Comparison of ENCODE assay signal across 8 cellular contexts in the genomic region with DNA sequence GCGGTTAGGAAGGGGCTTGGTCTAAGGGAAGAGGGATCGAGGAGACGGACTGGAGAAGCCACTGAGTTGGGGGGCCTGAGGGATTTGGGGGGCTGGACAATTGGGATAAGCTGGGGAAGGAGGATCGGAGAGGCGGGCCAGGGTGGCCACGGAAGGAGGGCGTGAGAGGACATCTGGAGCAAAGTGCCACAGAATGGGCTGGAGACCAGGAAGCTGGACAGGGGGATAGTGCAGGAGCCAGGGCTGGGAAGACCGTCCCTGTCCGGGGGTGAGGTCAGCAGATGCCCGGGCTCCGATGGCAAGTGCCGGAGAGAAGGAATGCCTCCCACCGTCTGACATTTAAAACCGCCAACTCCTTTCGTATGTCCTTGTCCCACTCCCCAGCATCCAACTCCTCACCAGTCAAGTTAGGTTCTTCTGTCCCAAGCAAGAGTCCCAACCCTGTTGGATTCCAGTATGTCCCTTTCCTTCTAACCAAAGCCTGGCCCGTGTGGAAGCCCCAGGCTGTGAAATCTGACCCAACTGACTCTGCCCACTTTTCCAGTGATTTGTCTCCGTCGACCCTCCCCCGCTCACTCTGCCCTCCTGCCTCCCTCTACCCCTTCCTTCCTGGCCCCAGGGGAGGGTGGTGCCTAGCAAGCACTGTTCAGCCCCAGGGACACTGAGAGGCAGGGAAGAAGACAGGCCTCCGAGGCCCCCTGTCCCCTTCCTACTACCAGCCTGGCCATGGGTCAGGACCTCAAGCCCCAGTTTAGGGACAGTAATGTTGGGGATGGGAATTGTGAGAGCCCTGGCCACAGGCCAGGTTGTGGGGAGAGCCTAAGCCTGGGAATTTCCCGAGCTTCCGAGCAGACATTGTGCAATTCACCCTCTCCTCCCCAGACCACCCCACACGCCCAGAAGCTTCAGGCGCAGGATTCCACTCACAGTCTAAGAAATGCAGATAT. TPM values are rescaled to one million over a fixed set of nuclear protein-coding genes. Genes with fewer than 3 reads are reported as not detected.
A peak's percentile ranks its signal among the peaks of the same experiment; 100 is the strongest.
DNase-seq lines count a peak whose midpoint lies in the region; ATAC-seq and TF ChIP-seq lines count a peak whose summit lies in the region.

No MANE protein-coding gene starts in this region.

- H3K27ac ChIP-seq in CD4-positive, alpha-beta T cell (ENCODE audit: low read depth, low read length) = no peak overlapping the region
- H3K27ac ChIP-seq in HUES48 (ENCODE audit: low read depth, low read length) (peak overlapping the region; percentile 73), WERI-Rb-1 (peak overlapping the region; percentile 12; the same call in 1 of the 2 replicates)

- H3K4me3 ChIP-seq in HUES48 (ENCODE audit: low read depth, low read length) (peak overlapping the region; percentile 82), WERI-Rb-1 (ENCODE audit: low read depth, low read length) (peak overlapping the region; percentile 66), foreskin fibroblast (ENCODE audit: low read depth in 1 of 2, low read length in 2 of 2) (peak overlapping the region; percentile 58 to 69)

- peaks cover 35% of the 10 kb centered on the region for H3K4me1 ChIP-seq in HUES48 (ENCODE audit: control insufficient read depth, insufficient read depth, low read length)

- CTCF ChIA-PET in CD4-positive, alpha-beta T cell (lab: Charles Lee) = interaction anchor here (0.8 kb wide), 1 partner anchor 72 kb away, joined by 3 read pairs; no protein-coding TSS in a partner anchor

- no peaks in the 10 kb centered on the region for H3K27me3 Mint-ChIP-seq in CD4-positive, alpha-beta T cell

- no peaks in the 10 kb centered on the region for H3K36me3 ChIP-seq in HUES48 (ENCODE audit: control insufficient read depth, insufficient read depth, low read length)
- no peaks in the 10 kb centered on the region for H3K36me3 ChIP-seq in WERI-Rb-1

- no peaks in the 10 kb centered on the region for H3K36me3 Mint-ChIP-seq in CD4-positive, alpha-beta T cell (ENCODE audit: low read depth)

- ATAC-seq in CD4-positive, alpha-beta T cell (ENCODE audit: poor library complexity) = no peak
- peak; percentile 61 for ATAC-seq in omental fat pad (ENCODE audit: low FRiP score)

- intact Hi-C loops in CD4-positive, alpha-beta T cell (cut with DNase I, micrococcal nuclease) = no loop called here

- no peaks in the 10 kb centered on the region for H3K9me3 ChIP-seq in CD4-positive, alpha-beta T cell (ENCODE audit: control insufficient read depth, low read length)
- H3K9me3 ChIP-seq in HUES48 (ENCODE audit: control insufficient read depth, insufficient read depth, low read length) = no peaks in the 10 kb centered on the region
- H3K9me3 ChIP-seq in WERI-Rb-1 (ENCODE audit: severe bottlenecking) = no peaks in the 10 kb centered on the region

- peak overlapping the region; percentile 87 for H3K4me3 Mint-ChIP-seq in CD4-positive, alpha-beta T cell

- DNase-seq in CD4-positive, alpha-beta T cell = no peak
- DNase-seq in WERI-Rb-1 = peak; percentile 34
- peak; percentile 12 to 58 for DNase-seq in foreskin fibroblast
- peak; percentile 35 for DNase-seq in omental fat pad (ENCODE audit: low spot score)
- DNase-seq in activated gamma-delta T cell treated with Interleukin-2 at 50 U/mL for 16 hours = no peak
- DNase-seq in C1 segment of cervical spinal cord (lab: John Stamatoyannopoulos, UW) = no peak
- no peak for DNase-seq in HPDE6-E6E7 (ENCODE audit: extremely low spot score)

- POLR2A ChIA-PET in CD4-positive, alpha-beta T cell (lab: Charles Lee) = interaction anchor here (0.6 to 2.0 kb wide), 5 partner anchors 13 to 119 kb away, joined by 3 to 8 read pairs (median 3); a partner anchor contains a TSS

- peaks cover 58% of the 10 kb centered on the region for H3K4me1 Mint-ChIP-seq in CD4-positive, alpha-beta T cell (ENCODE audit: low read depth)

- peak overlapping the region; percentile 29; the same call in 1 of the 2 replicates for H3K9ac ChIP-seq in HUES48 (ENCODE audit: low read depth, low read length)

- peak overlapping the region; percentile 76 for H3K27ac Mint-ChIP-seq in CD4-positive, alpha-beta T cell

- H3K27me3 ChIP-seq in CD4-positive, alpha-beta T cell (ENCODE audit: control insufficient read depth, insufficient read depth, low read length) = no peaks in the 10 kb centered on the region
- no peaks in the 10 kb centered on the region for H3K27me3 ChIP-seq in HUES48 (ENCODE audit: control insufficient read depth, insufficient read depth, low read length)
- no peaks in the 10 kb centered on the region for H3K27me3 ChIP-seq in WERI-Rb-1 (ENCODE audit: insufficient read depth, low read depth, severe bottlenecking)

- H3K9me3 Mint-ChIP-seq in CD4-positive, alpha-beta T cell = no peaks in the 10 kb centered on the region

- TF ChIP-seq CTCF in CD4-positive, alpha-beta T cell (IDR thresholded peaks at IDR 0.05) = no peak
- TF ChIP-seq CTCF in WERI-Rb-1 (IDR thresholded peaks at IDR 0.05; ENCODE audit: low read depth, low read length) (no peak), foreskin fibroblast (IDR thresholded peaks at IDR 0.05; ENCODE audit: low read depth, low read length) (no peak), omental fat pad (IDR thresholded peaks at IDR 0.05) (no peak)

RNA-seq across cellular contexts. Expression of a gene that starts 31.5 kb away (rescaled TPM):
- total RNA-seq in CD4-positive, alpha-beta T cell = 100 to 1,000 TPM in 1 of 2 experiments, 10 to 100 TPM in 1; 99.2 to 102 TPM
- 100 to 1,000 TPM; 190 to 689 (median 399) TPM for total RNA-seq in omental fat pad

RNA-seq across cellular contexts. Expression of a gene that starts 32.9 kb away (rescaled TPM):
- not detected for total RNA-seq in CD4-positive, alpha-beta T cell
- not detected for total RNA-seq in omental fat pad

RNA-seq across cellular contexts. Expression of a gene that starts 53.5 kb away (rescaled TPM):
- total RNA-seq in CD4-positive, alpha-beta T cell = 10 to 100 TPM in 1 of 2 experiments, 1 to 10 TPM in 1; 9.2 to 10.6 TPM
- total RNA-seq in omental fat pad = 10 to 100 TPM; 25.5 to 38.0 (median 31.3) TPM

RNA-seq across cellular contexts. Expression of a gene that starts 53.9 kb away (rescaled TPM):
- 10 to 100 TPM; 40.2 to 42.5 TPM for total RNA-seq in CD4-positive, alpha-beta T cell
- 100 to 1,000 TPM; 122 to 165 (median 140) TPM for total RNA-seq in omental fat pad

RNA-seq across cellular contexts. Expression of a gene that starts 58.3 kb away (rescaled TPM):
- 1 to 10 TPM; 4.9 to 6.3 TPM for total RNA-seq in CD4-positive, alpha-beta T cell
- 100 to 1,000 TPM in 2 of 4 donors, 10 to 100 TPM in 2; 40.0 to 218 (median 127) TPM for total RNA-seq in omental fat pad

Comparison
In these comparisons a context has a peak if more than half of its experiments do, and no peak if none do; other contexts are left out.
1. DNase-seq: peak in WERI-Rb-1 (single experiment), foreskin fibroblast (2 of 2) and omental fat pad (single experiment); none in CD4-positive, alpha-beta T cell (0 of 10), activated gamma-delta T cell treated with Interleukin-2 at 50 U/mL for 16 hours (single experiment), C1 segment of cervical spinal cord (0 of 14) and HPDE6-E6E7 (single experiment).
2. Peak in every context shown above with its lines, with median percentiles within 50 percentile points of each other: H3K4me3 ChIP-seq.